Comparison of ENCODE assay signal across 1 cellular context in genomic region chr1:32013386-32014198, GRCh38.
TF ChIP-seq lines count a peak whose summit lies in the region.

Gene KHDRBS1, plus strand, starts transcription at chr1:32013868. Its CDS starts 128 bp downstream, at chr1:32013996.

TF ChIP-seq in K562, 482 proteins besides CTCF, POLR2A, EP300 and RAD21 (continued from another document and continues in another):
- TF ChIP-seq, protein P1, sequence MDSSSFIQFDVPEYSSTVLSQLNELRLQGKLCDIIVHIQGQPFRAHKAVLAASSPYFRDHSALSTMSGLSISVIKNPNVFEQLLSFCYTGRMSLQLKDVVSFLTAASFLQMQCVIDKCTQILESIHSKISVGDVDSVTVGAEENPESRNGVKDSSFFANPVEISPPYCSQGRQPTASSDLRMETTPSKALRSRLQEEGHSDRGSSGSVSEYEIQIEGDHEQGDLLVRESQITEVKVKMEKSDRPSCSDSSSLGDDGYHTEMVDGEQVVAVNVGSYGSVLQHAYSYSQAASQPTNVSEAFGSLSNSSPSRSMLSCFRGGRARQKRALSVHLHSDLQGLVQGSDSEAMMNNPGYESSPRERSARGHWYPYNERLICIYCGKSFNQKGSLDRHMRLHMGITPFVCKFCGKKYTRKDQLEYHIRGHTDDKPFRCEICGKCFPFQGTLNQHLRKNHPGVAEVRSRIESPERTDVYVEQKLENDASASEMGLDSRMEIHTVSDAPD (CRISPR knock-in tag; IDR thresholded peaks at IDR 0.05), result no peak
- peak; percentile 95 for TF ChIP-seq BHLHE40 (IDR thresholded peaks at IDR 0.05; ENCODE audit: low read length)
- TF ChIP-seq MECOM (CRISPR knock-in tag; IDR thresholded peaks at IDR 0.05), result no peak
- TF ChIP-seq HDAC1 (IDR thresholded peaks at IDR 0.05), result peak in 1 of 2 experiments; percentile 98; a peak in 2 of 4 replicates
- TF ChIP-seq NFIX (CRISPR knock-in tag; IDR thresholded peaks at IDR 0.05; ENCODE audit: low read depth), result no peak
- TF ChIP-seq ZNF707 (CRISPR knock-in tag; conservative IDR thresholded peaks at IDR 0.05), result no peak
- TF ChIP-seq RNF2 (IDR thresholded peaks at IDR 0.05), result peak; percentile 67; the same call in 1 of the 2 replicates
- TF ChIP-seq CBX3 (IDR thresholded peaks at IDR 0.05; ENCODE audit: borderline replicate concordance in 1 of 2, low read length in 2 of 2), result peak in 1 of 2 experiments; percentile 80; a peak in 1 of 3 replicates
- TF ChIP-seq ZNF431 (CRISPR knock-in tag; IDR thresholded peaks at IDR 0.05), result no peak
- TF ChIP-seq LEF1 (IDR thresholded peaks at IDR 0.05), result peak; percentile 72
- TF ChIP-seq SIX5 (IDR thresholded peaks at IDR 0.05; ENCODE audit: borderline replicate concordance in 1 of 2, insufficient read depth in 1 of 2, low read depth in 1 of 2, low read length in 2 of 2), result no peak
- TF ChIP-seq MTA1 (IDR thresholded peaks at IDR 0.05; ENCODE audit: borderline replicate concordance), result peak; percentile 94
- no peak for TF ChIP-seq ZKSCAN3 (CRISPR knock-in tag; IDR thresholded peaks at IDR 0.05)
- TF ChIP-seq, protein P2, sequence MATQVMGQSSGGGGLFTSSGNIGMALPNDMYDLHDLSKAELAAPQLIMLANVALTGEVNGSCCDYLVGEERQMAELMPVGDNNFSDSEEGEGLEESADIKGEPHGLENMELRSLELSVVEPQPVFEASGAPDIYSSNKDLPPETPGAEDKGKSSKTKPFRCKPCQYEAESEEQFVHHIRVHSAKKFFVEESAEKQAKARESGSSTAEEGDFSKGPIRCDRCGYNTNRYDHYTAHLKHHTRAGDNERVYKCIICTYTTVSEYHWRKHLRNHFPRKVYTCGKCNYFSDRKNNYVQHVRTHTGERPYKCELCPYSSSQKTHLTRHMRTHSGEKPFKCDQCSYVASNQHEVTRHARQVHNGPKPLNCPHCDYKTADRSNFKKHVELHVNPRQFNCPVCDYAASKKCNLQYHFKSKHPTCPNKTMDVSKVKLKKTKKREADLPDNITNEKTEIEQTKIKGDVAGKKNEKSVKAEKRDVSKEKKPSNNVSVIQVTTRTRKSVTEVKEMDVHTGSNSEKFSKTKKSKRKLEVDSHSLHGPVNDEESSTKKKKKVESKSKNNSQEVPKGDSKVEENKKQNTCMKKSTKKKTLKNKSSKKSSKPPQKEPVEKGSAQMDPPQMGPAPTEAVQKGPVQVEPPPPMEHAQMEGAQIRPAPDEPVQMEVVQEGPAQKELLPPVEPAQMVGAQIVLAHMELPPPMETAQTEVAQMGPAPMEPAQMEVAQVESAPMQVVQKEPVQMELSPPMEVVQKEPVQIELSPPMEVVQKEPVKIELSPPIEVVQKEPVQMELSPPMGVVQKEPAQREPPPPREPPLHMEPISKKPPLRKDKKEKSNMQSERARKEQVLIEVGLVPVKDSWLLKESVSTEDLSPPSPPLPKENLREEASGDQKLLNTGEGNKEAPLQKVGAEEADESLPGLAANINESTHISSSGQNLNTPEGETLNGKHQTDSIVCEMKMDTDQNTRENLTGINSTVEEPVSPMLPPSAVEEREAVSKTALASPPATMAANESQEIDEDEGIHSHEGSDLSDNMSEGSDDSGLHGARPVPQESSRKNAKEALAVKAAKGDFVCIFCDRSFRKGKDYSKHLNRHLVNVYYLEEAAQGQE (CRISPR knock-in tag; IDR thresholded peaks at IDR 0.05; ENCODE audit: low read depth), result peak; percentile 58
- TF ChIP-seq HINFP (tag; conservative IDR thresholded peaks at IDR 0.05; ENCODE audit: low read depth), result no peak
- TF ChIP-seq SP1 (CRISPR knock-in tag; IDR thresholded peaks at IDR 0.05), result peak; percentile 95
- TF ChIP-seq GATAD2A (IDR thresholded peaks at IDR 0.05), result peak; percentile 93
- TF ChIP-seq CSDE1 (IDR thresholded peaks at IDR 0.05), result no peak
- TF ChIP-seq ZBTB1 (CRISPR knock-in tag; IDR thresholded peaks at IDR 0.05; ENCODE audit: borderline replicate concordance, low read depth), result peak; percentile 57; the same call in 1 of the 2 replicates
- TF ChIP-seq MXD1 (CRISPR knock-in tag; IDR thresholded peaks at IDR 0.05; ENCODE audit: borderline replicate concordance, poor library complexity, severe bottlenecking), result peak; percentile 80
- TF ChIP-seq, protein P3, sequence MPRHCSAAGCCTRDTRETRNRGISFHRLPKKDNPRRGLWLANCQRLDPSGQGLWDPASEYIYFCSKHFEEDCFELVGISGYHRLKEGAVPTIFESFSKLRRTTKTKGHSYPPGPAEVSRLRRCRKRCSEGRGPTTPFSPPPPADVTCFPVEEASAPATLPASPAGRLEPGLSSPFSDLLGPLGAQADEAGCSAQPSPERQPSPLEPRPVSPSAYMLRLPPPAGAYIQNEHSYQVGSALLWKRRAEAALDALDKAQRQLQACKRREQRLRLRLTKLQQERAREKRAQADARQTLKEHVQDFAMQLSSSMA (CRISPR knock-in tag; IDR thresholded peaks at IDR 0.05), result peak; percentile 44; the same call in 1 of the 2 replicates
- TF ChIP-seq USF1 (CRISPR knock-in tag; IDR thresholded peaks at IDR 0.05), result peak; percentile 98
- TF ChIP-seq SMAD3 (CRISPR knock-in tag; conservative IDR thresholded peaks at IDR 0.05), result no peak
- no peak for TF ChIP-seq ZC3H8 (IDR thresholded peaks at IDR 0.05)
- no peak for TF ChIP-seq ZC3H11A (IDR thresholded peaks at IDR 0.05; ENCODE audit: low read depth, low read length)
- no peak; a peak in 1 of 4 replicates for TF ChIP-seq TBL1XR1 (IDR thresholded peaks at IDR 0.05; ENCODE audit: low read length in 2 of 2)
- TF ChIP-seq SNAPC5 (CRISPR knock-in tag; IDR thresholded peaks at IDR 0.05), result no peak
- TF ChIP-seq TAF9B (IDR thresholded peaks at IDR 0.05; ENCODE audit: partially characterized antibody), result peak; percentile 60
- no peak for TF ChIP-seq CTCFL (IDR thresholded peaks at IDR 0.05; ENCODE audit: borderline replicate concordance, insufficient read depth, low read depth, low read length, poor library complexity, severe bottlenecking)
- no peak for TF ChIP-seq STAT5A (IDR thresholded peaks at IDR 0.05; ENCODE audit: borderline replicate concordance, low read length)
- TF ChIP-seq CHD2 (IDR thresholded peaks at IDR 0.05; ENCODE audit: low read depth, low read length), result peak; percentile 34; the same call in 1 of the 2 replicates
- peak; percentile 94 for TF ChIP-seq TFE3 (CRISPR knock-in tag; IDR thresholded peaks at IDR 0.05)
- TF ChIP-seq RUNX1 (IDR thresholded peaks at IDR 0.05; ENCODE audit: low read depth), result 0 out of 2 replicates have a peak, but pooled peaks have one; percentile 53
- TF ChIP-seq, protein P4, sequence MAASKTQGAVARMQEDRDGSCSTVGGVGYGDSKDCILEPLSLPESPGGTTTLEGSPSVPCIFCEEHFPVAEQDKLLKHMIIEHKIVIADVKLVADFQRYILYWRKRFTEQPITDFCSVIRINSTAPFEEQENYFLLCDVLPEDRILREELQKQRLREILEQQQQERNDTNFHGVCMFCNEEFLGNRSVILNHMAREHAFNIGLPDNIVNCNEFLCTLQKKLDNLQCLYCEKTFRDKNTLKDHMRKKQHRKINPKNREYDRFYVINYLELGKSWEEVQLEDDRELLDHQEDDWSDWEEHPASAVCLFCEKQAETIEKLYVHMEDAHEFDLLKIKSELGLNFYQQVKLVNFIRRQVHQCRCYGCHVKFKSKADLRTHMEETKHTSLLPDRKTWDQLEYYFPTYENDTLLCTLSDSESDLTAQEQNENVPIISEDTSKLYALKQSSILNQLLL (CRISPR knock-in tag; IDR thresholded peaks at IDR 0.05; ENCODE audit: borderline replicate concordance), result no peak
